In the genomic region with DNA sequence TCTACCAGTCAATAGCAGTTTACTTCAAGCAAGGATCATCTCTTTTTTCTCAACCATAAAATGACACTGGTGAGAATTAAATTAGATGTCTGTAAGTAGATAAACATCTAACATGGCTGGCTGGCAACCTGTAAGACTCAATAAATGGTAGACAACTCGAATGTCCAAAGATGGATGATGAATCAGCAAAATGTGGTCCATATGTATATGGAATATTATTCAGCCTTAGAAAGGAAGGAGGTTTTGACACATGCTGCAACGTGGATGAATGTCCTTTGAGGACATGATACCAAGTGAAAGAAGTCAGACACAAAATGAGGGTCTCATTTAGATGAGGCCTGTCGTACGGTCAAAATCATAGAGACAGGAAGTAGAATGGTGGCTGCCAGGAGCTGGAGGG, we compare ENCODE assay signal across 2 cellular contexts.
TF ChIP-seq lines count a peak whose summit lies in the region.

No MANE protein-coding gene starts in this region.

TF ChIP-seq in A549, 52 proteins besides CTCF, POLR2A, EP300 and RAD21:
- no peak for TF ChIP-seq ESRRA (IDR thresholded peaks at IDR 0.05; ENCODE audit: borderline replicate concordance, low read length)
- TF ChIP-seq HOXB13 (CRISPR knock-in tag; IDR thresholded peaks at IDR 0.05; ENCODE audit: low read depth) = no peak
- no peak for TF ChIP-seq JUN (IDR thresholded peaks at IDR 0.05)
- TF ChIP-seq MAFK (IDR thresholded peaks at IDR 0.05; ENCODE audit: partially characterized antibody) = peak; percentile 93
- no peak for TF ChIP-seq HDAC2 (IDR thresholded peaks at IDR 0.05)

TF ChIP-seq in K562, 482 proteins besides CTCF, POLR2A, EP300 and RAD21:
- TF ChIP-seq NR4A1 (CRISPR knock-in tag; IDR thresholded peaks at IDR 0.05) (no peak), NR4A1 (tag; IDR thresholded peaks at IDR 0.05) (no peak), NFE2L1 (tag; IDR thresholded peaks at IDR 0.05; ENCODE audit: borderline replicate concordance, low read depth) (peak; percentile 29; the same call in 1 of the 2 replicates), C11orf30 (IDR thresholded peaks at IDR 0.05; ENCODE audit: low read depth) (peak; percentile 91), BRCA1 (IDR thresholded peaks at IDR 0.05) (no peak), BRCA1 (CRISPR knock-in tag; IDR thresholded peaks at IDR 0.05) (no peak), FOXK1 (CRISPR knock-in tag; IDR thresholded peaks at IDR 0.05; ENCODE audit: borderline replicate concordance) (no peak), MEF2D (tag; conservative IDR thresholded peaks at IDR 0.05; ENCODE audit: low read depth) (no peak), ZBTB1 (CRISPR knock-in tag; IDR thresholded peaks at IDR 0.05; ENCODE audit: borderline replicate concordance, low read depth) (no peak), MAFK (IDR thresholded peaks at IDR 0.05; ENCODE audit: low read length) (peak; percentile 61), MAFG (tag; conservative IDR thresholded peaks at IDR 0.05) (peak; percentile 91), MAFF (IDR thresholded peaks at IDR 0.05; ENCODE audit: low read length) (peak; percentile 76), FOXJ2 (tag; IDR thresholded peaks at IDR 0.05) (no peak), HDAC8 (tag; IDR thresholded peaks at IDR 0.05) (no peak), BDP1 (IDR thresholded peaks at IDR 0.05; ENCODE audit: insufficient read depth, insufficient read length) (no peak), ZNF316 (IDR thresholded peaks at IDR 0.05) (peak; percentile 93), ZNF212 (CRISPR knock-in tag; IDR thresholded peaks at IDR 0.05) (no peak), HMG20A (CRISPR knock-in tag; conservative IDR thresholded peaks at IDR 0.05) (no peak), ZNF561 (CRISPR knock-in tag; conservative IDR thresholded peaks at IDR 0.05) (no peak), SAP30 (IDR thresholded peaks at IDR 0.05; ENCODE audit: borderline replicate concordance, insufficient read depth, low read depth, low read length, poor library complexity, severe bottlenecking) (no peak), CBX8 (IDR thresholded peaks at IDR 0.05; ENCODE audit: borderline replicate concordance, extremely low read depth, low read depth, low read length, poor library complexity, severe bottlenecking) (no peak), NFE2 (IDR thresholded peaks at IDR 0.05; ENCODE audit: low read depth) (peak; percentile 77)
- TF ChIP-seq, protein P1, sequence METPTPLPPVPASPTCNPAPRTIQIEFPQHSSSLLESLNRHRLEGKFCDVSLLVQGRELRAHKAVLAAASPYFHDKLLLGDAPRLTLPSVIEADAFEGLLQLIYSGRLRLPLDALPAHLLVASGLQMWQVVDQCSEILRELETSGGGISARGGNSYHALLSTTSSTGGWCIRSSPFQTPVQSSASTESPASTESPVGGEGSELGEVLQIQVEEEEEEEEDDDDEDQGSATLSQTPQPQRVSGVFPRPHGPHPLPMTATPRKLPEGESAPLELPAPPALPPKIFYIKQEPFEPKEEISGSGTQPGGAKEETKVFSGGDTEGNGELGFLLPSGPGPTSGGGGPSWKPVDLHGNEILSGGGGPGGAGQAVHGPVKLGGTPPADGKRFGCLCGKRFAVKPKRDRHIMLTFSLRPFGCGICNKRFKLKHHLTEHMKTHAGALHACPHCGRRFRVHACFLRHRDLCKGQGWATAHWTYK (CRISPR knock-in tag; IDR thresholded peaks at IDR 0.05) = no peak
- TF ChIP-seq, protein P2, sequence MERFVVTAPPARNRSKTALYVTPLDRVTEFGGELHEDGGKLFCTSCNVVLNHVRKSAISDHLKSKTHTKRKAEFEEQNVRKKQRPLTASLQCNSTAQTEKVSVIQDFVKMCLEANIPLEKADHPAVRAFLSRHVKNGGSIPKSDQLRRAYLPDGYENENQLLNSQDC (CRISPR knock-in tag; IDR thresholded peaks at IDR 0.05) = no peak
- TF ChIP-seq, protein P3, sequence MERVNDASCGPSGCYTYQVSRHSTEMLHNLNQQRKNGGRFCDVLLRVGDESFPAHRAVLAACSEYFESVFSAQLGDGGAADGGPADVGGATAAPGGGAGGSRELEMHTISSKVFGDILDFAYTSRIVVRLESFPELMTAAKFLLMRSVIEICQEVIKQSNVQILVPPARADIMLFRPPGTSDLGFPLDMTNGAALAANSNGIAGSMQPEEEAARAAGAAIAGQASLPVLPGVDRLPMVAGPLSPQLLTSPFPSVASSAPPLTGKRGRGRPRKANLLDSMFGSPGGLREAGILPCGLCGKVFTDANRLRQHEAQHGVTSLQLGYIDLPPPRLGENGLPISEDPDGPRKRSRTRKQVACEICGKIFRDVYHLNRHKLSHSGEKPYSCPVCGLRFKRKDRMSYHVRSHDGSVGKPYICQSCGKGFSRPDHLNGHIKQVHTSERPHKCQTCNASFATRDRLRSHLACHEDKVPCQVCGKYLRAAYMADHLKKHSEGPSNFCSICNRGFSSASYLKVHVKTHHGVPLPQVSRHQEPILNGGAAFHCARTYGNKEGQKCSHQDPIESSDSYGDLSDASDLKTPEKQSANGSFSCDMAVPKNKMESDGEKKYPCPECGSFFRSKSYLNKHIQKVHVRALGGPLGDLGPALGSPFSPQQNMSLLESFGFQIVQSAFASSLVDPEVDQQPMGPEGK (CRISPR knock-in tag; IDR thresholded peaks at IDR 0.05; ENCODE audit: borderline replicate concordance) = no peak
- TF ChIP-seq, protein P4, sequence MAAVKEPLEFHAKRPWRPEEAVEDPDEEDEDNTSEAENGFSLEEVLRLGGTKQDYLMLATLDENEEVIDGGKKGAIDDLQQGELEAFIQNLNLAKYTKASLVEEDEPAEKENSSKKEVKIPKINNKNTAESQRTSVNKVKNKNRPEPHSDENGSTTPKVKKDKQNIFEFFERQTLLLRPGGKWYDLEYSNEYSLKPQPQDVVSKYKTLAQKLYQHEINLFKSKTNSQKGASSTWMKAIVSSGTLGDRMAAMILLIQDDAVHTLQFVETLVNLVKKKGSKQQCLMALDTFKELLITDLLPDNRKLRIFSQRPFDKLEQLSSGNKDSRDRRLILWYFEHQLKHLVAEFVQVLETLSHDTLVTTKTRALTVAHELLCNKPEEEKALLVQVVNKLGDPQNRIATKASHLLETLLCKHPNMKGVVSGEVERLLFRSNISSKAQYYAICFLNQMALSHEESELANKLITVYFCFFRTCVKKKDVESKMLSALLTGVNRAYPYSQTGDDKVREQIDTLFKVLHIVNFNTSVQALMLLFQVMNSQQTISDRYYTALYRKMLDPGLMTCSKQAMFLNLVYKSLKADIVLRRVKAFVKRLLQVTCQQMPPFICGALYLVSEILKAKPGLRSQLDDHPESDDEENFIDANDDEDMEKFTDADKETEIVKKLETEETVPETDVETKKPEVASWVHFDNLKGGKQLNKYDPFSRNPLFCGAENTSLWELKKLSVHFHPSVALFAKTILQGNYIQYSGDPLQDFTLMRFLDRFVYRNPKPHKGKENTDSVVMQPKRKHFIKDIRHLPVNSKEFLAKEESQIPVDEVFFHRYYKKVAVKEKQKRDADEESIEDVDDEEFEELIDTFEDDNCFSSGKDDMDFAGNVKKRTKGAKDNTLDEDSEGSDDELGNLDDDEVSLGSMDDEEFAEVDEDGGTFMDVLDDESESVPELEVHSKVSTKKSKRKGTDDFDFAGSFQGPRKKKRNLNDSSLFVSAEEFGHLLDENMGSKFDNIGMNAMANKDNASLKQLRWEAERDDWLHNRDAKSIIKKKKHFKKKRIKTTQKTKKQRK (IDR thresholded peaks at IDR 0.05; ENCODE audit: borderline replicate concordance, low read depth, low read length) = no peak
- TF ChIP-seq, protein P5, sequence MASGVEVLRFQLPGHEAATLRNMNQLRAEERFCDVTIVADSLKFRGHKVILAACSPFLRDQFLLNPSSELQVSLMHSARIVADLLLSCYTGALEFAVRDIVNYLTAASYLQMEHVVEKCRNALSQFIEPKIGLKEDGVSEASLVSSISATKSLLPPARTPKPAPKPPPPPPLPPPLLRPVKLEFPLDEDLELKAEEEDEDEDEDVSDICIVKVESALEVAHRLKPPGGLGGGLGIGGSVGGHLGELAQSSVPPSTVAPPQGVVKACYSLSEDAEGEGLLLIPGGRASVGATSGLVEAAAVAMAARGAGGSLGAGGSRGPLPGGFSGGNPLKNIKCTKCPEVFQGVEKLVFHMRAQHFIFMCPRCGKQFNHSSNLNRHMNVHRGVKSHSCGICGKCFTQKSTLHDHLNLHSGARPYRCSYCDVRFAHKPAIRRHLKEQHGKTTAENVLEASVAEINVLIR (CRISPR knock-in tag; IDR thresholded peaks at IDR 0.05) = no peak
- TF ChIP-seq, protein P6, sequence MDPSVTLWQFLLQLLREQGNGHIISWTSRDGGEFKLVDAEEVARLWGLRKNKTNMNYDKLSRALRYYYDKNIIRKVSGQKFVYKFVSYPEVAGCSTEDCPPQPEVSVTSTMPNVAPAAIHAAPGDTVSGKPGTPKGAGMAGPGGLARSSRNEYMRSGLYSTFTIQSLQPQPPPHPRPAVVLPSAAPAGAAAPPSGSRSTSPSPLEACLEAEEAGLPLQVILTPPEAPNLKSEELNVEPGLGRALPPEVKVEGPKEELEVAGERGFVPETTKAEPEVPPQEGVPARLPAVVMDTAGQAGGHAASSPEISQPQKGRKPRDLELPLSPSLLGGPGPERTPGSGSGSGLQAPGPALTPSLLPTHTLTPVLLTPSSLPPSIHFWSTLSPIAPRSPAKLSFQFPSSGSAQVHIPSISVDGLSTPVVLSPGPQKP (CRISPR knock-in tag; IDR thresholded peaks at IDR 0.05) = no peak
- TF ChIP-seq, protein P7, sequence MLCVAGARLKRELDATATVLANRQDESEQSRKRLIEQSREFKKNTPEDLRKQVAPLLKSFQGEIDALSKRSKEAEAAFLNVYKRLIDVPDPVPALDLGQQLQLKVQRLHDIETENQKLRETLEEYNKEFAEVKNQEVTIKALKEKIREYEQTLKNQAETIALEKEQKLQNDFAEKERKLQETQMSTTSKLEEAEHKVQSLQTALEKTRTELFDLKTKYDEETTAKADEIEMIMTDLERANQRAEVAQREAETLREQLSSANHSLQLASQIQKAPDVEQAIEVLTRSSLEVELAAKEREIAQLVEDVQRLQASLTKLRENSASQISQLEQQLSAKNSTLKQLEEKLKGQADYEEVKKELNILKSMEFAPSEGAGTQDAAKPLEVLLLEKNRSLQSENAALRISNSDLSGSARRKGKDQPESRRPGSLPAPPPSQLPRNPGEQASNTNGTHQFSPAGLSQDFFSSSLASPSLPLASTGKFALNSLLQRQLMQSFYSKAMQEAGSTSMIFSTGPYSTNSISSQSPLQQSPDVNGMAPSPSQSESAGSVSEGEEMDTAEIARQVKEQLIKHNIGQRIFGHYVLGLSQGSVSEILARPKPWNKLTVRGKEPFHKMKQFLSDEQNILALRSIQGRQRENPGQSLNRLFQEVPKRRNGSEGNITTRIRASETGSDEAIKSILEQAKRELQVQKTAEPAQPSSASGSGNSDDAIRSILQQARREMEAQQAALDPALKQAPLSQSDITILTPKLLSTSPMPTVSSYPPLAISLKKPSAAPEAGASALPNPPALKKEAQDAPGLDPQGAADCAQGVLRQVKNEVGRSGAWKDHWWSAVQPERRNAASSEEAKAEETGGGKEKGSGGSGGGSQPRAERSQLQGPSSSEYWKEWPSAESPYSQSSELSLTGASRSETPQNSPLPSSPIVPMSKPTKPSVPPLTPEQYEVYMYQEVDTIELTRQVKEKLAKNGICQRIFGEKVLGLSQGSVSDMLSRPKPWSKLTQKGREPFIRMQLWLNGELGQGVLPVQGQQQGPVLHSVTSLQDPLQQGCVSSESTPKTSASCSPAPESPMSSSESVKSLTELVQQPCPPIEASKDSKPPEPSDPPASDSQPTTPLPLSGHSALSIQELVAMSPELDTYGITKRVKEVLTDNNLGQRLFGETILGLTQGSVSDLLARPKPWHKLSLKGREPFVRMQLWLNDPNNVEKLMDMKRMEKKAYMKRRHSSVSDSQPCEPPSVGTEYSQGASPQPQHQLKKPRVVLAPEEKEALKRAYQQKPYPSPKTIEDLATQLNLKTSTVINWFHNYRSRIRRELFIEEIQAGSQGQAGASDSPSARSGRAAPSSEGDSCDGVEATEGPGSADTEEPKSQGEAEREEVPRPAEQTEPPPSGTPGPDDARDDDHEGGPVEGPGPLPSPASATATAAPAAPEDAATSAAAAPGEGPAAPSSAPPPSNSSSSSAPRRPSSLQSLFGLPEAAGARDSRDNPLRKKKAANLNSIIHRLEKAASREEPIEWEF (CRISPR knock-in tag; IDR thresholded peaks at IDR 0.05) = no peak
